9 cellular contexts compared by ENCODE assay signal in genomic region chr2:207467716-207468347, GRCh38.
DNase-seq lines count a peak whose midpoint lies in the region; ATAC-seq lines count a peak whose summit lies in the region.
"Had no signal": no experiment of that assay in that cellular context is flagged by ENCODE, and none has a peak within 500 bp of the region (broad histone marks: within the 10 kb centered on the region; RNA-seq: fewer than 3 reads in every experiment).

No MANE protein-coding gene starts in this region.

- H3K36me3 Mint-ChIP-seq in T-helper 1 cell treated with Interleukin-12 subunit alpha and Interleukin-12 subunit beta and Interleukin-4 antibody, amounts not matched to agents 30 μg/mL and 1 μg/mL, for 36 hours (ENCODE audit: low read depth): no peaks in the 10 kb centered on the region

- peak; percentile 78 for ATAC-seq in GM21619 (IDR thresholded peaks at IDR 0.05; ENCODE audit: unreplicated experiment)

- H3K9me3 Mint-ChIP-seq in T-helper 1 cell treated with Interleukin-12 subunit alpha and Interleukin-12 subunit beta and Interleukin-4 antibody, amounts not matched to agents 30 μg/mL and 1 μg/mL, for 36 hours: no peaks in the 10 kb centered on the region

- H3K4me3 Mint-ChIP-seq in T-helper 1 cell treated with Interleukin-12 subunit alpha and Interleukin-12 subunit beta and Interleukin-4 antibody, amounts not matched to agents 30 μg/mL and 1 μg/mL, for 36 hours: no peak overlapping the region

- peak overlapping the region; percentile 29 for H3K27ac Mint-ChIP-seq in T-helper 1 cell treated with Interleukin-12 subunit alpha and Interleukin-12 subunit beta and Interleukin-4 antibody, amounts not matched to agents 30 μg/mL and 1 μg/mL, for 36 hours

- peaks cover 18% of the 10 kb centered on the region for H3K4me1 Mint-ChIP-seq in T-helper 1 cell treated with Interleukin-12 subunit alpha and Interleukin-12 subunit beta and Interleukin-4 antibody, amounts not matched to agents 30 μg/mL and 1 μg/mL, for 36 hours (ENCODE audit: low read depth)

- DNase-seq in GM04503 (ENCODE audit: low read depth): peak; percentile 62
- peak; percentile 85 for DNase-seq in iris pigment epithelial cell (ENCODE audit: low read depth)
- DNase-seq in germinal center (ENCODE audit: low spot score): no peak
- DNase-seq in NCI-H446 (lab: John Stamatoyannopoulos, UW): no peak
- DNase-seq in NCI-H1930 (lab: John Stamatoyannopoulos, UW): no peak
- DNase-seq in NCI-H526 treated with DMSO at 0.1 percent for 48 hours (lab: John Stamatoyannopoulos, UW): no peak
- DNase-seq: NCI-H2171 treated with DMSO at 0.1 percent for 48 hours had no signal

- no peaks in the 10 kb centered on the region for H3K27me3 Mint-ChIP-seq in T-helper 1 cell treated with Interleukin-12 subunit alpha and Interleukin-12 subunit beta and Interleukin-4 antibody, amounts not matched to agents 30 μg/mL and 1 μg/mL, for 36 hours (ENCODE audit: low read depth)

Comparison
In these comparisons a context has a peak if more than half of its experiments do, and no peak if none do; other contexts are left out.
1. DNase-seq: peak in GM04503 (single experiment) and iris pigment epithelial cell (single experiment); none in germinal center (single experiment), NCI-H446 (0 of 2), NCI-H1930 (0 of 2) and NCI-H526 treated with DMSO at 0.1 percent for 48 hours (single experiment).